ENCODE assay signal across 8 cellular contexts in genomic region chr9:83955985-83956287, GRCh38. TPM values are rescaled to one million over a fixed set of nuclear protein-coding genes. Genes with fewer than 3 reads are reported as not detected.
DNase-seq lines count a peak whose midpoint lies in the region; ATAC-seq and TF ChIP-seq lines count a peak whose summit lies in the region.

No MANE protein-coding gene starts in this region.

- H3K27me3 ChIP-seq in OCI-LY1 (ENCODE audit: insufficient read depth, low read length): no peaks in the 10 kb centered on the region
- no peaks in the 10 kb centered on the region for H3K27me3 ChIP-seq in dorsolateral prefrontal cortex

- H4K20me1 ChIP-seq in OCI-LY1 (ENCODE audit: insufficient read depth, low read length): no peaks in the 10 kb centered on the region

- ATAC-seq in activated CD4-positive, alpha-beta T cell treated with anti-CD3 and anti-CD28 coated beads for 36 hours: peak; percentile 57
- peak; percentile 49 to 57 for ATAC-seq in naive thymus-derived CD8-positive, alpha-beta T cell

- peak overlapping the region; percentile 97 for H3K27ac Mint-ChIP-seq in activated CD4-positive, alpha-beta T cell treated with anti-CD3 and anti-CD28 coated beads for 36 hours
- H3K27ac Mint-ChIP-seq in naive thymus-derived CD8-positive, alpha-beta T cell: peak overlapping the region; percentile 92 to 99 (median 96)

- no peak overlapping the region for H2AFZ ChIP-seq in OCI-LY1 (ENCODE audit: low read length)

- no peaks in the 10 kb centered on the region for H3K27me3 Mint-ChIP-seq in activated CD4-positive, alpha-beta T cell treated with anti-CD3 and anti-CD28 coated beads for 36 hours
- no peaks in the 10 kb centered on the region for H3K27me3 Mint-ChIP-seq in naive thymus-derived CD8-positive, alpha-beta T cell

- CTCF ChIA-PET in activated CD4-positive, alpha-beta T cell treated with anti-CD3 and anti-CD28 coated beads for 36 hours (lab: Charles Lee): no interaction called here

- no peaks in the 10 kb centered on the region for H3K9me2 ChIP-seq in OCI-LY1 (ENCODE audit: low read depth, low read length)

- H3K36me3 Mint-ChIP-seq in activated CD4-positive, alpha-beta T cell treated with anti-CD3 and anti-CD28 coated beads for 36 hours (ENCODE audit: low read depth): peaks cover 28% of the 10 kb centered on the region
- peaks cover 0 to 10% (median under 1%) of the 10 kb centered on the region in 3 donors for H3K36me3 Mint-ChIP-seq in naive thymus-derived CD8-positive, alpha-beta T cell

- peaks cover 4% of the 10 kb centered on the region; the same call in 1 of the 2 replicates for H3K36me3 ChIP-seq in OCI-LY1 (ENCODE audit: insufficient read depth, low read length)

- intact Hi-C loops in activated CD4-positive, alpha-beta T cell treated with anti-CD3 and anti-CD28 coated beads for 36 hours (cut with DNase I, micrococcal nuclease): loop anchor here (1.0 to 2.0 kb wide), 3 partner anchors 23 to 35 kb away; partner anchors contain the start of genes HNRNPK (in 1 of the 2), KIF27 (in 1 of the 2) and RMI1 (in 1 of the 2)
- intact Hi-C loops in dorsolateral prefrontal cortex (cut with DNase I): loop anchor here (2.0 kb wide), 2 partner anchors 23 to 25 kb away; partner anchors contain the start of genes HNRNPK (in 1 of the 2) and RMI1 (in 1 of the 2)

- TF ChIP-seq CTCF in OCI-LY1 (IDR thresholded peaks at IDR 0.05; ENCODE audit: low read length) (no peak), dorsolateral prefrontal cortex (IDR thresholded peaks at IDR 0.05 in 54 of 56, conservative IDR thresholded peaks at IDR 0.05 in 2 of 56; ENCODE audit: low read depth in 1 of 56, partially characterized antibody in 56 of 56) (no peak)

- H3F3A ChIP-seq in OCI-LY1 (ENCODE audit: insufficient read depth, low read length): no peaks in the 10 kb centered on the region

- H3K4me3 ChIP-seq in OCI-LY1 (ENCODE audit: low read depth, low read length, poor library complexity, severe bottlenecking): peak overlapping the region; percentile 76
- peak overlapping the region; percentile 60 to 96 (median 80) for H3K4me3 ChIP-seq in dorsolateral prefrontal cortex

- H3K27ac ChIP-seq in OCI-LY1 (ENCODE audit: low read depth, low read length, poor library complexity, severe bottlenecking) (no peak overlapping the region), dorsolateral prefrontal cortex (peak overlapping the region in 43 of 59 donors; percentile 26 to 92 (median 80))

- peak overlapping the region; percentile 96 for H3K4me3 Mint-ChIP-seq in activated CD4-positive, alpha-beta T cell treated with anti-CD3 and anti-CD28 coated beads for 36 hours
- peak overlapping the region; percentile 92 to 100 (median 97) for H3K4me3 Mint-ChIP-seq in naive thymus-derived CD8-positive, alpha-beta T cell

- no peak for DNase-seq in activated CD4-positive, alpha-beta T cell treated with anti-CD3 and anti-CD28 coated beads for 36 hours
- DNase-seq in activated CD4-positive, alpha-beta T cell treated with anti-CD3 and anti-CD28 coated beads, Interleukin-2, amount 50 U/mL, for 4 hours: no peak
- DNase-seq in dorsolateral prefrontal cortex (peak in 1 of 10 donors; percentile 47), cerebellar cortex (ENCODE audit: low spot score) (no peak), glomerular visceral epithelial cell (ENCODE audit: extremely low spot score) (no peak)
- no peak for DNase-seq in naive thymus-derived CD8-positive, alpha-beta T cell
- no peak for DNase-seq in stimulated activated CD4-positive, alpha-beta T cell treated with anti-CD3 and anti-CD28 coated beads, Interleukin-1b, Interleukin-23, amount 100 ng/mL, for 48 hours

- POLR2A ChIA-PET in activated CD4-positive, alpha-beta T cell treated with anti-CD3 and anti-CD28 coated beads for 36 hours (lab: Charles Lee): interaction anchor here (1.0 to 1.3 kb wide), 3 partner anchors 9 to 340 kb away, joined by 3 to 7 read pairs (median 4); partner anchors contain the start of genes HNRNPK and RMI1
- POLR2A ChIA-PET in naive thymus-derived CD8-positive, alpha-beta T cell (lab: Charles Lee): interaction anchor here (0.6 to 10.4 kb wide), 3 partner anchors 12 to 23 kb away, joined by 3 to 141 read pairs (median 5); partner anchors contain the start of genes HNRNPK and RMI1

- H3K4me2 ChIP-seq in OCI-LY1 (ENCODE audit: low read length): peak overlapping the region; percentile 76

- peaks cover 33% of the 10 kb centered on the region for H3K4me1 ChIP-seq in OCI-LY1 (ENCODE audit: insufficient read depth, low read length, severe bottlenecking)

- H3K9ac ChIP-seq in OCI-LY1 (ENCODE audit: low read length): peak overlapping the region; percentile 85

- no peaks in the 10 kb centered on the region for H3K79me2 ChIP-seq in OCI-LY1 (ENCODE audit: insufficient read depth, low read length)

- H3K4me1 Mint-ChIP-seq in activated CD4-positive, alpha-beta T cell treated with anti-CD3 and anti-CD28 coated beads for 36 hours: peaks cover 20% of the 10 kb centered on the region
- H3K4me1 Mint-ChIP-seq in naive thymus-derived CD8-positive, alpha-beta T cell: peaks cover 10 to 22% (median 17%) of the 10 kb centered on the region in 4 donors

- H3K9me3 Mint-ChIP-seq in activated CD4-positive, alpha-beta T cell treated with anti-CD3 and anti-CD28 coated beads for 36 hours (ENCODE audit: low read depth): no peaks in the 10 kb centered on the region
- no peaks in the 10 kb centered on the region for H3K9me3 Mint-ChIP-seq in naive thymus-derived CD8-positive, alpha-beta T cell

- no peaks in the 10 kb centered on the region for H3K9me3 ChIP-seq in OCI-LY1 (ENCODE audit: low read length)

RNA-seq across cellular contexts. Expression of gene HNRNPK, which starts 24.1 kb away (rescaled TPM):
- 1,000 to 10,000 TPM in 1 of 2 experiments, 100 to 1,000 TPM in 1; 848 to 1,029 TPM for total RNA-seq in activated CD4-positive, alpha-beta T cell treated with anti-CD3 and anti-CD28 coated beads for 36 hours
- total RNA-seq in dorsolateral prefrontal cortex: 100 to 1,000 TPM; 193 to 445 (median 361) TPM
- 100 to 1,000 TPM; 653 to 706 TPM for total RNA-seq in naive thymus-derived CD8-positive, alpha-beta T cell
- 100 to 1,000 TPM; 760 to 890 (median 849) TPM for polyA plus RNA-seq in naive thymus-derived CD8-positive, alpha-beta T cell

RNA-seq across cellular contexts. Expression of gene RMI1, which starts 24.7 kb away (rescaled TPM):
- 10 to 100 TPM; 25.0 to 25.5 TPM for total RNA-seq in activated CD4-positive, alpha-beta T cell treated with anti-CD3 and anti-CD28 coated beads for 36 hours
- 10 to 100 TPM in 36 of 120 experiments, 1 to 10 TPM in 84; 5.5 to 13.7 (median 9.1) TPM for total RNA-seq in dorsolateral prefrontal cortex
- total RNA-seq in naive thymus-derived CD8-positive, alpha-beta T cell: 1 to 10 TPM; 6.6 to 8.3 TPM
- polyA plus RNA-seq in naive thymus-derived CD8-positive, alpha-beta T cell: 1 to 10 TPM; 5.3 to 6.7 (median 6.3) TPM

RNA-seq across cellular contexts. Expression of gene KIF27, which starts 34.7 kb away (rescaled TPM):
- 1 to 10 TPM; 3.2 to 3.4 TPM for total RNA-seq in activated CD4-positive, alpha-beta T cell treated with anti-CD3 and anti-CD28 coated beads for 36 hours
- 10 to 100 TPM in 111 of 120 experiments, 1 to 10 TPM in 9; 6.9 to 17.8 (median 12.2) TPM for total RNA-seq in dorsolateral prefrontal cortex
- 1 to 10 TPM; 7.4 to 8.4 TPM for total RNA-seq in naive thymus-derived CD8-positive, alpha-beta T cell
- 1 to 10 TPM; 1.1 to 2.1 (median 1.3) TPM for polyA plus RNA-seq in naive thymus-derived CD8-positive, alpha-beta T cell
